In the genomic region with DNA sequence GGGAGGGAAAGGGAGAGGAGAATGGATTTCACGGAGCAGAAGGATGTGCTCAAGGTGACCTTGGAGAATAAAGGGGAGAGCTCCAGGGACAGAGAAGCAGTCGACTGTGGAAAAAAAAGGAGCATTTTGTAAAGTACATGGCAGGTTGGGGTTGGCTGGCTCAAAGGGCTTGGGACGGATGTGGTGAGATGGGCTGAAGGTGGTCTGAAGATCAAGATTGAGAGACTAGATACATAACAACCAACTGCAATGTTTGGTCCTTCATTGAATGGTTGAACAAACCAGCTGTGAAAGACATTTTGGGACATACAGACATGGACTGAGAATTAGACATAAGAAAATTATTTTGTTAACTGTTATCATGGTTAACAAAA, we compare ENCODE assay signal across 9 cellular contexts. TPM values are rescaled to one million over a fixed set of nuclear protein-coding genes. Genes with fewer than 3 reads are reported as not detected.
DNase-seq lines count a peak whose midpoint lies in the region; ATAC-seq and TF ChIP-seq lines count a peak whose summit lies in the region.
"Had no signal": no experiment of that assay in that cellular context is flagged by ENCODE, and none has a peak within 500 bp of the region (broad histone marks: within the 10 kb centered on the region; RNA-seq: fewer than 3 reads in every experiment).

No MANE protein-coding gene starts in this region.

- H3K4me3 ChIP-seq in heart left ventricle (peak overlapping the region in 11 of 12 donors; percentile 64 to 96 (median 85)), astrocyte of the spinal cord (ENCODE audit: low read depth, low read length) (peak overlapping the region; percentile 83), lung (no peak overlapping the region), upper lobe of left lung (peak overlapping the region in 3 of 4 donors; percentile 80 to 90 (median 89))

- intact Hi-C loops in heart left ventricle (cut with DNase I), result loop anchor here in 3 of 10 donors (10.0 kb wide), 2 partner anchors 304 to 374 kb away; a partner anchor contains a TSS
- intact Hi-C loops in left cardiac atrium (cut with DNase I), result no loop called here

- no peak for TF ChIP-seq EP300 in upper lobe of left lung (IDR thresholded peaks at IDR 0.05)

- no peak for TF ChIP-seq POLR2A in heart left ventricle (IDR thresholded peaks at IDR 0.05)
- TF ChIP-seq POLR2A in upper lobe of left lung (IDR thresholded peaks at IDR 0.05), result no peak

- H3K27ac ChIP-seq in heart left ventricle (peak overlapping the region; percentile 97 to 100 (median 99)), lung (ENCODE audit: low read depth in 1 of 2, low read length in 1 of 2) (peak overlapping the region; percentile 98), upper lobe of left lung (peak overlapping the region; percentile 98 to 100 (median 98))

- H3K9me3 ChIP-seq in heart left ventricle (no peaks in the 10 kb centered on the region), lung (ENCODE audit: control insufficient read depth in 2 of 2, insufficient read depth in 1 of 2, low read length in 1 of 2) (no peaks in the 10 kb centered on the region), upper lobe of left lung (no peaks in the 10 kb centered on the region)

- in situ Hi-C loops in astrocyte of the spinal cord (cut with HindIII; ENCODE audit: low sequenced_read_pairs), result no loop called here

- H3K27me3 ChIP-seq in heart left ventricle (no peaks in the 10 kb centered on the region), lung (ENCODE audit: control insufficient read depth, insufficient read depth) (no peaks in the 10 kb centered on the region), upper lobe of left lung (no peaks in the 10 kb centered on the region)

- ATAC-seq in heart left ventricle (no peak), left cardiac atrium (no peak), lung (ENCODE audit: insufficient read depth, low FRiP score) (no peak), upper lobe of left lung (ENCODE audit: low FRiP score in 2 of 2) (no peak)

- DNase-seq in heart left ventricle, result no peak
- DNase-seq in left cardiac atrium, result no peak
- DNase-seq in astrocyte of the spinal cord (ENCODE audit: low read depth, low spot score), result no peak
- DNase-seq in lung (ENCODE audit: low spot score), result no peak
- no peak for DNase-seq in upper lobe of left lung
- no peak for DNase-seq in NCI-H1048 (lab: John Stamatoyannopoulos, UW)
- DNase-seq in Kasumi-1 (lab: John Stamatoyannopoulos, UW), result no peak
- DNase-seq in LoVo (ENCODE audit: low spot score), result no peak
- DNase-seq: NCI-H1105 had no signal

- H3K4me1 ChIP-seq in heart left ventricle, result peaks cover 10 to 45% (median 33%) of the 10 kb centered on the region in 12 donors
- H3K4me1 ChIP-seq in lung (ENCODE audit: control insufficient read depth in 2 of 2, insufficient read depth in 2 of 2, low read length in 2 of 2), result peaks cover 0 to 11% of the 10 kb centered on the region in 2 donors
- H3K4me1 ChIP-seq in upper lobe of left lung, result peaks cover 26 to 50% (median 28%) of the 10 kb centered on the region in 4 donors

- WGBS in heart left ventricle, 4 donors, result 22 to 30% (median 23%) methylated on average over 3 of the region's 3 CpGs
- WGBS in lung, 2 donors, result 16 to 20% methylated on average over 3 of the region's 3 CpGs
- WGBS in upper lobe of left lung, 2 donors, result 20 to 31% methylated on average over 3 of the region's 3 CpGs

- H3K36me3 ChIP-seq in heart left ventricle, result peaks cover 0 to 21% (median 18%) of the 10 kb centered on the region in 9 donors
- H3K36me3 ChIP-seq in lung (ENCODE audit: control insufficient read depth in 2 of 2, insufficient read depth in 2 of 2, low read length in 2 of 2), result peaks cover 5 to 15% of the 10 kb centered on the region in 2 donors
- H3K36me3 ChIP-seq in upper lobe of left lung, result peaks cover 6 to 19% (median 17%) of the 10 kb centered on the region in 4 donors

- no peak for TF ChIP-seq CTCF in heart left ventricle (IDR thresholded peaks at IDR 0.05)
- TF ChIP-seq CTCF in astrocyte of the spinal cord (IDR thresholded peaks at IDR 0.05; ENCODE audit: low read depth, low read length), result no peak
- TF ChIP-seq CTCF in lung (IDR thresholded peaks at IDR 0.05; ENCODE audit: control extremely low read depth, extremely low read depth), result no peak
- no peak for TF ChIP-seq CTCF in upper lobe of left lung (IDR thresholded peaks at IDR 0.05)

RNA-seq across cellular contexts. Expression of a gene that starts 1.6 kb away (rescaled TPM):
- 1,000 to 10,000 TPM in 3 of 9 donors, 100 to 1,000 TPM in 6; 475 to 1,670 (median 767) TPM for total RNA-seq in heart left ventricle
- 1,000 to 10,000 TPM; 1,034 to 2,790 TPM for polyA plus RNA-seq in heart left ventricle
- total RNA-seq in left cardiac atrium, result 1,000 to 10,000 TPM; 1,288 to 1,875 TPM
- total RNA-seq in lung, result 1,000 to 10,000 TPM in 1 of 2 donors, 100 to 1,000 TPM in 1; 516 to 1,425 TPM
- polyA plus RNA-seq in lung, result 1,000 to 10,000 TPM; 1,829 to 2,824 TPM
- 1,000 to 10,000 TPM in 3 of 6 donors, 100 to 1,000 TPM in 3; 399 to 1,448 (median 972) TPM for total RNA-seq in upper lobe of left lung

RNA-seq across cellular contexts. Expression of a gene that starts 10.2 kb away (rescaled TPM):
- total RNA-seq in heart left ventricle (10 to 100 TPM in 8 of 9 donors, 1 to 10 TPM in 1; 5.9 to 20.5 (median 16.2) TPM), left cardiac atrium (10 to 100 TPM; 29.5 to 38.1 TPM), lung (1 to 10 TPM; 4.4 to 5.4 TPM), upper lobe of left lung (10 to 100 TPM in 1 of 6 donors, 1 to 10 TPM in 5; 3.8 to 37.7 (median 5.6) TPM)
- polyA plus RNA-seq in heart left ventricle (10 to 100 TPM; 25.8 to 42.4 TPM), lung (1 to 10 TPM; 3.1 to 3.4 TPM)

RNA-seq across cellular contexts. Expression of a gene that starts 12.5 kb away (rescaled TPM):
- total RNA-seq in heart left ventricle (10 to 100 TPM in 7 of 9 donors, 1 to 10 TPM in 2; 7.8 to 18.2 (median 12.4) TPM), left cardiac atrium (10 to 100 TPM; 12.0 to 14.2 TPM), lung (1 to 10 TPM; 2.8 to 8.3 TPM), upper lobe of left lung (1 to 10 TPM; 1.0 to 6.8 (median 2.3) TPM)
- polyA plus RNA-seq in heart left ventricle (10 to 100 TPM in 1 of 2 donors, 1 to 10 TPM in 1; 6.9 to 15.7 TPM), lung (1 to 10 TPM in 1 of 2 donors, under 1 TPM in 1; 0.93 to 3.5 TPM)

RNA-seq across cellular contexts. Expression of a gene that starts 14.6 kb away (rescaled TPM):
- total RNA-seq in heart left ventricle (100 to 1,000 TPM in 5 of 9 donors, 10 to 100 TPM in 4; 71.3 to 173 (median 131) TPM), left cardiac atrium (100 to 1,000 TPM; 119 to 123 TPM), lung (100 to 1,000 TPM in 1 of 2 donors, 10 to 100 TPM in 1; 53.9 to 132 TPM), upper lobe of left lung (100 to 1,000 TPM in 5 of 6 donors, 10 to 100 TPM in 1; 34.6 to 255 (median 139) TPM)
- polyA plus RNA-seq in heart left ventricle (100 to 1,000 TPM; 187 to 314 TPM), lung (100 to 1,000 TPM; 351 to 374 TPM)

RNA-seq across cellular contexts. Expression of a gene that starts 22.7 kb away (rescaled TPM):
- total RNA-seq in heart left ventricle, result 1,000 to 10,000 TPM in 1 of 9 donors, 100 to 1,000 TPM in 8; 199 to 1,007 (median 620) TPM
- 100 to 1,000 TPM; 173 to 573 TPM for polyA plus RNA-seq in heart left ventricle
- 100 to 1,000 TPM; 395 to 448 TPM for total RNA-seq in left cardiac atrium
- 10 to 100 TPM; 13.5 to 28.4 TPM for total RNA-seq in lung
- 10 to 100 TPM in 1 of 2 donors, 1 to 10 TPM in 1; 8.2 to 22.0 TPM for polyA plus RNA-seq in lung
- total RNA-seq in upper lobe of left lung, result 10 to 100 TPM in 3 of 6 donors, 1 to 10 TPM in 3; 4.6 to 30.4 (median 9.0) TPM
